In genomic region chr6:75532521-75532920, GRCh38 we compare ENCODE assay signal across 19 cellular contexts. TPM values are rescaled to one million over a fixed set of nuclear protein-coding genes. Genes with fewer than 3 reads are reported as not detected.
DNase-seq lines count a peak whose midpoint lies in the region; ATAC-seq and TF ChIP-seq lines count a peak whose summit lies in the region.
"Had no signal": no experiment of that assay in that cellular context is flagged by ENCODE, and none has a peak within 500 bp of the region (broad histone marks: within the 10 kb centered on the region; RNA-seq: fewer than 3 reads in every experiment).

No MANE protein-coding gene starts in this region.

- CTCF ChIA-PET in MCF 10A (lab: Yijun Ruan, JAX), result no interaction called here
- CTCF ChIA-PET in CD4-positive, alpha-beta T cell (lab: Charles Lee), result no interaction called here

- intact Hi-C loops in MCF 10A (cut with micrococcal nuclease), result no loop called here
- intact Hi-C loops in breast epithelium (cut with DNase I; ENCODE audit: low total_unique reads), result no loop called here
- intact Hi-C loops in CD4-positive, alpha-beta T cell (cut with DNase I, micrococcal nuclease), result no loop called here

- no peaks in the 10 kb centered on the region for H3K9me3 Mint-ChIP-seq in MCF 10A (ENCODE audit: unreplicated experiment)
- H3K9me3 Mint-ChIP-seq in CD4-positive, alpha-beta T cell, result no peaks in the 10 kb centered on the region
- H3K9me3 Mint-ChIP-seq: activated T-helper 2 cell treated with anti-CD3 and anti-CD28 coated beads, Interferon-gamma antibody, Interleukin-2, Interleukin-4, amounts not matched to agents 10 μg/mL and 5 μg/mL and 100 μg/mL, durations not matched to agents 14 hours and 24 hours and 36 hours had no signal

- peaks cover 16% of the 10 kb centered on the region for H3K4me1 Mint-ChIP-seq in MCF 10A (ENCODE audit: insufficient read depth, unreplicated experiment)
- H3K4me1 Mint-ChIP-seq in CD4-positive, alpha-beta T cell (ENCODE audit: low read depth), result no peaks in the 10 kb centered on the region

- H3K27me3 ChIP-seq in breast epithelium, result no peaks in the 10 kb centered on the region
- H3K27me3 ChIP-seq in adipocyte (replicated peaks; ENCODE audit: control insufficient read depth, insufficient read depth, low read length), result no peaks in the 10 kb centered on the region
- peaks cover 14% of the 10 kb centered on the region for H3K27me3 ChIP-seq in CD4-positive, alpha-beta T cell (ENCODE audit: control insufficient read depth, insufficient read depth, low read length)
- H3K27me3 ChIP-seq: BE2C had no signal

- H3K36me3 Mint-ChIP-seq in MCF 10A (ENCODE audit: insufficient read depth, unreplicated experiment), result no peaks in the 10 kb centered on the region
- no peaks in the 10 kb centered on the region for H3K36me3 Mint-ChIP-seq in CD4-positive, alpha-beta T cell (ENCODE audit: low read depth)

- H3K9ac ChIP-seq in adipocyte (ENCODE audit: low read length), result no peak overlapping the region

- no peak for TF ChIP-seq CTCF in MCF 10A (IDR thresholded peaks at IDR 0.05; ENCODE audit: unreplicated experiment)
- no peak for TF ChIP-seq CTCF in breast epithelium (IDR thresholded peaks at IDR 0.05)
- no peak for TF ChIP-seq CTCF in CD4-positive, alpha-beta T cell (IDR thresholded peaks at IDR 0.05)

- no TSS peak for BruUV-seq in MCF 10A (replicated peaks; lab: Mats Ljungman, UMichigan)

- DNase-seq in MCF 10A (ENCODE audit: unreplicated experiment) (peak; percentile 21), breast epithelium (ENCODE audit: low spot score in 2 of 2) (no peak), adipocyte (ENCODE audit: low read depth) (peak; percentile 72), fibroblast of the conjunctiva (ENCODE audit: low read depth) (peak; percentile 6), activated gamma-delta T cell treated with Interleukin-2 at 50 U/mL for 16 hours (no peak), ecto neural progenitor cell (ENCODE audit: low spot score) (no peak)
- no peak for DNase-seq in CD4-positive, alpha-beta T cell
- no peak for DNase-seq in activated CD4-positive, alpha-beta T cell treated with anti-CD3 and anti-CD28 coated beads for 48 hours
- DNase-seq: activated CD4-positive, alpha-beta T cell treated with anti-CD3 and anti-CD28 coated beads, Interleukin-2, amount 50 U/mL, for 1 hour; activated CD8-positive, alpha-beta memory T cell treated with anti-CD3 and anti-CD28 coated beads, Interleukin-2, amount 50 U/mL, for 4 hours; BE2C; COR-L47; KG1; left ventricle myocardium superior; NCI-H187 treated with DMSO at 0.1 percent for 48 hours; NCI-H2227 treated with DMSO at 0.1 percent for 48 hours; T-helper 2 cell had no signal

- POLR2A ChIA-PET in MCF 10A (lab: Yijun Ruan, JAX), result no interaction called here
- POLR2A ChIA-PET in CD4-positive, alpha-beta T cell (lab: Charles Lee), result no interaction called here

- H3K27me3 Mint-ChIP-seq in MCF 10A (ENCODE audit: insufficient read depth, unreplicated experiment), result no peaks in the 10 kb centered on the region
- H3K27me3 Mint-ChIP-seq in CD4-positive, alpha-beta T cell, result peaks cover 65% of the 10 kb centered on the region

- no peak overlapping the region for H3K4me3 ChIP-seq in breast epithelium
- no peak overlapping the region for H3K4me3 ChIP-seq in adipocyte (ENCODE audit: low read length)

- TF ChIP-seq POLR2A in breast epithelium (IDR thresholded peaks at IDR 0.05), result no peak

- no peaks in the 10 kb centered on the region for H3K9me3 ChIP-seq in breast epithelium
- H3K9me3 ChIP-seq in adipocyte (ENCODE audit: control insufficient read depth, low read length), result no peaks in the 10 kb centered on the region
- H3K9me3 ChIP-seq in CD4-positive, alpha-beta T cell (ENCODE audit: control insufficient read depth, low read length), result no peaks in the 10 kb centered on the region
- H3K9me3 ChIP-seq: BE2C had no signal

- H3K4me1 ChIP-seq in breast epithelium (no peaks in the 10 kb centered on the region), adipocyte (ENCODE audit: control insufficient read depth, insufficient read depth, low read length) (peaks cover 33% of the 10 kb centered on the region)
- H3K4me1 ChIP-seq: BE2C had no signal

- ATAC-seq in CD4-positive, alpha-beta T cell (ENCODE audit: poor library complexity), result no peak
- ATAC-seq: left ventricle myocardium superior had no signal

- peak overlapping the region; percentile 47 for H3K27ac Mint-ChIP-seq in MCF 10A (ENCODE audit: low read depth, unreplicated experiment)
- H3K27ac Mint-ChIP-seq in CD4-positive, alpha-beta T cell, result no peak overlapping the region
- H3K27ac Mint-ChIP-seq: activated T-helper 2 cell treated with anti-CD3 and anti-CD28 coated beads, Interferon-gamma antibody, Interleukin-2, Interleukin-4, amounts not matched to agents 10 μg/mL and 5 μg/mL and 100 μg/mL, durations not matched to agents 14 hours and 24 hours and 36 hours had no signal

- H3K36me3 ChIP-seq in breast epithelium (no peaks in the 10 kb centered on the region), adipocyte (ENCODE audit: control insufficient read depth, insufficient read depth, low read length, severe bottlenecking) (no peaks in the 10 kb centered on the region)
- H3K36me3 ChIP-seq: BE2C had no signal

- H3K4me3 Mint-ChIP-seq in MCF 10A (ENCODE audit: unreplicated experiment), result no peak overlapping the region
- H3K4me3 Mint-ChIP-seq in CD4-positive, alpha-beta T cell, result no peak overlapping the region

- no peak overlapping the region for H3K27ac ChIP-seq in breast epithelium
- no peak overlapping the region for H3K27ac ChIP-seq in CD4-positive, alpha-beta T cell (ENCODE audit: low read depth, low read length)
- H3K27ac ChIP-seq: 22Rv1 had no signal

RNA-seq across cellular contexts. Expression of gene FILIP1, which starts 38.9 kb away (rescaled TPM):
- total RNA-seq in MCF 10A (2022), result 0.14 and 0.32 TPM in 2 replicates
- 1 to 10 TPM; 2.9 to 4.3 (median 4.3) TPM for total RNA-seq in breast epithelium
- total RNA-seq in CD4-positive, alpha-beta T cell, result under 1 TPM in 1 of 2 experiments, not detected in 1; 0.06 TPM
- total RNA-seq: activated T-helper 2 cell treated with anti-CD3 and anti-CD28 coated beads, Interferon-gamma antibody, Interleukin-2, Interleukin-4, amounts not matched to agents 10 μg/mL and 5 μg/mL and 100 μg/mL, durations not matched to agents 14 hours and 24 hours and 36 hours had no signal

Comparison
In these comparisons a context has a peak if more than half of its experiments do, and no peak if none do; other contexts are left out.
1. DNase-seq: peak in MCF 10A (single experiment), adipocyte (single experiment) and fibroblast of the conjunctiva (single experiment); none in breast epithelium (0 of 2), CD4-positive, alpha-beta T cell (0 of 10), activated CD4-positive, alpha-beta T cell treated with anti-CD3 and anti-CD28 coated beads for 48 hours (single experiment), activated gamma-delta T cell treated with Interleukin-2 at 50 U/mL for 16 hours (single experiment) and ecto neural progenitor cell (single experiment).